In the genomic region with DNA sequence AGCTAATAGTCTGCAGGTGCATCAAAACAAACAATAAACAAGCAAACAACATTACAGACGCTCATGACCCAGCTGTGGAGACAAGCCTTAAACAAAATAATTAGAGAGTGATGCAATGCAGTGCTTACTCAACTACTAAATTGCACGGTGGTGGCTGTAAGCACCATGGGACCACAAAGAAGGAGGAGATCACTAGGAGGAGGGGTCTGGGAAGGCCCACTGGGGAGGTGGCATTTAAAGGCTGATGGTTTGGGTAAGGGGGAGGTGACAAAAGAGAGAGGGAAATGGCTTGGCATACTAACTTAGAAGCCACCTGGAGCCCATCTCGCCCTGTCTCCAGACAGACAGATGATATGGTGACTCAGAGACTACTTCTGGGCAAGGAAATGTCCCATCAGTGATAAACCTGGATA, we compare ENCODE assay signal across 8 cellular contexts.
DNase-seq lines count a peak whose midpoint lies in the region; ATAC-seq and TF ChIP-seq lines count a peak whose summit lies in the region.

No MANE protein-coding gene starts in this region.

- H3K9ac ChIP-seq in ES-I3 (ENCODE audit: low read depth, low read length): peak overlapping the region; percentile 83; the same call in 1 of the 2 replicates
- H3K9ac ChIP-seq in muscle layer of colon (ENCODE audit: low read length): no peak overlapping the region

- H3K27ac ChIP-seq in Peyer's patch: peak overlapping the region; percentile 65 to 96 (median 94)
- H3K27ac ChIP-seq in brain microvascular endothelial cell: peak overlapping the region; percentile 83
- H3K27ac ChIP-seq in muscle layer of colon (ENCODE audit: low read depth, low read length): peak overlapping the region; percentile 97
- H3K27ac ChIP-seq in suprapubic skin: no peak overlapping the region

- TF ChIP-seq CTCF in Peyer's patch (IDR thresholded peaks at IDR 0.05) (no peak), brain microvascular endothelial cell (IDR thresholded peaks at IDR 0.05; ENCODE audit: low read depth, low read length, missing control alignments) (no peak), suprapubic skin (IDR thresholded peaks at IDR 0.05) (no peak)

- TF ChIP-seq POLR2A in Peyer's patch (IDR thresholded peaks at IDR 0.05) (no peak), GM18505 (IDR thresholded peaks at IDR 0.05; ENCODE audit: borderline replicate concordance, extremely low read depth, insufficient read depth, insufficient read length) (no peak), suprapubic skin (IDR thresholded peaks at IDR 0.05) (no peak)

- no peak for ATAC-seq in GM18505 (IDR thresholded peaks at IDR 0.05; ENCODE audit: unreplicated experiment)
- ATAC-seq in GM18907 (IDR thresholded peaks at IDR 0.05; ENCODE audit: unreplicated experiment): no peak

- no peak for DNase-seq in Peyer's patch
- DNase-seq in brain microvascular endothelial cell: peak; percentile 40
- DNase-seq in suprapubic skin (ENCODE audit: low spot score in 2 of 2): no peak
- DNase-seq in SK-N-DZ (ENCODE audit: low spot score): no peak

- H3K27me3 ChIP-seq in Peyer's patch (no peaks in the 10 kb centered on the region), brain microvascular endothelial cell (replicated peaks) (no peaks in the 10 kb centered on the region), muscle layer of colon (ENCODE audit: control insufficient read depth in 1 of 2, insufficient read depth in 2 of 2, low read length in 2 of 2) (no peaks in the 10 kb centered on the region), suprapubic skin (no peaks in the 10 kb centered on the region)

- H3K36me3 ChIP-seq in ES-I3 (ENCODE audit: insufficient read depth, low read length) (no peaks in the 10 kb centered on the region), Peyer's patch (no peaks in the 10 kb centered on the region), brain microvascular endothelial cell (replicated peaks) (no peaks in the 10 kb centered on the region), muscle layer of colon (ENCODE audit: insufficient read depth, low read length) (no peaks in the 10 kb centered on the region), suprapubic skin (no peaks in the 10 kb centered on the region)

- in situ Hi-C loops in brain microvascular endothelial cell (cut with HindIII; ENCODE audit: low pct_ligation_motif_present, low sequenced_read_pairs): loop anchor here (25.0 kb wide), 1 partner anchor 530 kb away; no protein-coding TSS in a partner anchor

- WGBS in suprapubic skin: 24% methylated on average over 3 of the region's 3 CpGs

- H3K4me1 ChIP-seq in ES-I3 (ENCODE audit: insufficient read depth, low read length): peaks cover 52% of the 10 kb centered on the region
- peaks cover 0 to 54% (median 20%) of the 10 kb centered on the region in 4 donors for H3K4me1 ChIP-seq in Peyer's patch
- peaks cover 63% of the 10 kb centered on the region for H3K4me1 ChIP-seq in muscle layer of colon (ENCODE audit: insufficient read depth, low read length)
- H3K4me1 ChIP-seq in suprapubic skin: peaks cover 65% of the 10 kb centered on the region

- TF ChIP-seq EP300 in suprapubic skin (IDR thresholded peaks at IDR 0.05): no peak

- H3K4me3 ChIP-seq in Peyer's patch (no peak overlapping the region), brain microvascular endothelial cell (ENCODE audit: low read depth, low read length) (no peak overlapping the region), muscle layer of colon (ENCODE audit: low read depth in 1 of 2, low read length in 2 of 2) (peak overlapping the region in 1 of 2 donors; percentile 9), suprapubic skin (no peak overlapping the region)

- no peaks in the 10 kb centered on the region for H3K9me3 ChIP-seq in ES-I3 (ENCODE audit: control insufficient read depth, insufficient read depth, low read length)
- no peaks in the 10 kb centered on the region for H3K9me3 ChIP-seq in Peyer's patch
- no peaks in the 10 kb centered on the region for H3K9me3 ChIP-seq in muscle layer of colon (ENCODE audit: low read length)
- no peaks in the 10 kb centered on the region for H3K9me3 ChIP-seq in suprapubic skin
